In genomic region chr4:16136321-16136720, GRCh38 we compare ENCODE assay signal across 29 cellular contexts. TPM values are rescaled to one million over a fixed set of nuclear protein-coding genes. Genes with fewer than 3 reads are reported as not detected.
"Had no signal": no experiment of that assay in that cellular context is flagged by ENCODE, and none has a peak within 500 bp of the region (broad histone marks: within the 10 kb centered on the region; RNA-seq: fewer than 3 reads in every experiment).

No MANE protein-coding gene starts in this region.

- H3K4me1 Mint-ChIP-seq: activated naive CD4-positive, alpha-beta T cell treated with anti-CD3 and anti-CD28 coated beads, Interleukin-2, amount 10 ng/mL, durations not matched to agents 7 days and 5 days; activated naive CD8-positive, alpha-beta T cell treated with anti-CD3 and anti-CD28 coated beads for 36 hours had no signal

- ATAC-seq: activated CD4-positive, CD25-positive, alpha-beta regulatory T cell treated with anti-CD3 and anti-CD28 coated beads, Interleukin-2, amount 50 U/mL, for 24 hours; activated CD8-positive, alpha-beta T cell treated with anti-CD3 and anti-CD28 coated beads for 36 hours; activated T-cell treated with anti-CD3 and anti-CD28 coated beads, Interleukin-2, amount 50 U/mL, for 72 hours; body of pancreas; K562; SK-N-SH treated with all-trans-retinoic acid at 6 μM for 48 hours had no signal

- H3K9me3 Mint-ChIP-seq: activated CD8-positive, alpha-beta T cell treated with anti-CD3 and anti-CD28 coated beads for 36 hours; activated naive CD4-positive, alpha-beta T cell treated with anti-CD3 and anti-CD28 coated beads, Interleukin-2, amount 10 ng/mL, durations not matched to agents 7 days and 5 days; activated T-helper 2 cell treated with anti-CD3 and anti-CD28 coated beads, Interferon-gamma antibody, Interleukin-2, Interleukin-4, amounts not matched to agents 10 μg/mL and 5 μg/mL and 100 μg/mL, durations not matched to agents 14 hours and 24 hours and 36 hours had no signal

- H3K4me1 ChIP-seq: adrenal gland had no signal

- H3K9me3 ChIP-seq: adrenal gland, body of pancreas, Peyer's patch, SJSA1 had no signal

- H3K27me3 ChIP-seq: body of pancreas, Peyer's patch, SJSA1 had no signal

- DNase-seq: activated CD4-positive, alpha-beta T cell treated with anti-CD3 and anti-CD28 coated beads for 4 hours; activated CD8-positive, alpha-beta memory T cell treated with anti-CD3 and anti-CD28 coated beads, Interleukin-2, amount 50 U/mL, for 4 hours; activated CD8-positive, alpha-beta T cell treated with anti-CD3 and anti-CD28 coated beads for 36 hours; activated gamma-delta T cell treated with Interleukin-2 at 50 U/mL for 16 hours; activated naive CD4-positive, alpha-beta T cell treated with anti-CD3 and anti-CD28 coated beads, Interleukin-2, amount 10 ng/mL, durations not matched to agents 7 days and 5 days; activated naive CD8-positive, alpha-beta T cell treated with anti-CD3 and anti-CD28 coated beads for 36 hours; activated T-cell treated with anti-CD3 and anti-CD28 coated beads, Interleukin-2, amount 50 U/mL, for 72 hours; adrenal gland; aorta; body of pancreas; central memory CD4-positive, alpha-beta T cell; Karpas-422; NCI-H1105 treated with DMSO at 0.1 percent for 48 hours; NCI-H1436 treated with DMSO at 0.1 percent for 48 hours; NCI-H187 treated with DMSO at 0.1 percent for 48 hours; NCI-H2107; NCI-H226; NCI-H526 treated with DMSO at 0.1 percent for 48 hours; NCI-H82; Peyer's patch; Right ventricle myocardium superior; SW 1271 had no signal

- H3K36me3 ChIP-seq: adrenal gland, Peyer's patch, SJSA1 had no signal

- H3K36me3 Mint-ChIP-seq: activated naive CD4-positive, alpha-beta T cell treated with anti-CD3 and anti-CD28 coated beads, Interleukin-2, amount 10 ng/mL, durations not matched to agents 7 days and 5 days had no signal

- H3K27ac ChIP-seq: adrenal gland, body of pancreas, Peyer's patch, RWPE1, SJSA1 had no signal

- H3K4me3 Mint-ChIP-seq: activated CD8-positive, alpha-beta T cell treated with anti-CD3 and anti-CD28 coated beads for 36 hours; activated naive CD4-positive, alpha-beta T cell treated with anti-CD3 and anti-CD28 coated beads, Interleukin-2, amount 10 ng/mL, durations not matched to agents 7 days and 5 days; activated naive CD8-positive, alpha-beta T cell treated with anti-CD3 and anti-CD28 coated beads for 36 hours; activated T-cell treated with anti-CD3 and anti-CD28 coated beads, Interleukin-2, amount 50 U/mL, for 72 hours; T-helper 1 cell treated with Interleukin-12 subunit alpha and Interleukin-12 subunit beta and Interleukin-4 antibody, amounts not matched to agents 30 μg/mL and 1 μg/mL, for 36 hours had no signal

- H3K4me3 ChIP-seq: adrenal gland, body of pancreas, K562, Peyer's patch, SJSA1 had no signal

- FAIRE-seq: K562 had no signal

- H3K27ac Mint-ChIP-seq: activated CD8-positive, alpha-beta T cell treated with anti-CD3 and anti-CD28 coated beads for 36 hours; activated naive CD4-positive, alpha-beta T cell treated with anti-CD3 and anti-CD28 coated beads, Interleukin-2, amount 10 ng/mL, durations not matched to agents 7 days and 5 days; activated naive CD8-positive, alpha-beta T cell treated with anti-CD3 and anti-CD28 coated beads for 36 hours; activated T-cell treated with anti-CD3 and anti-CD28 coated beads, Interleukin-2, amount 50 U/mL, for 72 hours; activated T-helper 2 cell treated with anti-CD3 and anti-CD28 coated beads, Interferon-gamma antibody, Interleukin-2, Interleukin-4, amounts not matched to agents 10 μg/mL and 5 μg/mL and 100 μg/mL, durations not matched to agents 14 hours and 24 hours and 36 hours; T-helper 1 cell treated with Interleukin-12 subunit alpha and Interleukin-12 subunit beta and Interleukin-4 antibody, amounts not matched to agents 30 μg/mL and 1 μg/mL, for 36 hours had no signal

RNA-seq across cellular contexts. Expression of gene PROM1, which starts 52.5 kb away (rescaled TPM):
- total RNA-seq: K562, SJSA1 had no signal
